8 cellular contexts compared by ENCODE assay signal in genomic region chr9:131500939-131501541, GRCh38. TPM values are rescaled to one million over a fixed set of nuclear protein-coding genes. Genes with fewer than 3 reads are reported as not detected.
DNase-seq lines count a peak whose midpoint lies in the region; ATAC-seq and TF ChIP-seq lines count a peak whose summit lies in the region.

No MANE protein-coding gene starts in this region.

- H3K36me3 ChIP-seq in HAP-1 (replicated peaks) (peaks cover 44% of the 10 kb centered on the region), Peyer's patch (peaks cover 0 to 34% (median 0%) of the 10 kb centered on the region in 3 donors), colonic mucosa (peaks cover 3% of the 10 kb centered on the region), left lung (peaks cover 0 to 44% of the 10 kb centered on the region in 2 donors)

- peaks cover 35% of the 10 kb centered on the region for H3K4me1 ChIP-seq in HAP-1
- H3K4me1 ChIP-seq in Peyer's patch = peaks cover 0 to 36% (median 2%) of the 10 kb centered on the region in 4 donors
- H3K4me1 ChIP-seq in colonic mucosa = peaks cover 4% of the 10 kb centered on the region
- H3K4me1 ChIP-seq in left lung = peaks cover 16 to 29% of the 10 kb centered on the region in 2 donors

- ATAC-seq in GM18909 (IDR thresholded peaks at IDR 0.05; ENCODE audit: poor library complexity, unreplicated experiment) (no peak), left lung (no peak)

- no peak overlapping the region for H3K9ac ChIP-seq in colonic mucosa (ENCODE audit: low read depth in 2 of 2, low read length in 2 of 2)

- TF ChIP-seq POLR2A in Peyer's patch (IDR thresholded peaks at IDR 0.05) = no peak

- H3K27ac ChIP-seq in Peyer's patch = peak overlapping the region in 2 of 4 donors; percentile 16 to 53
- no peak overlapping the region for H3K27ac ChIP-seq in colonic mucosa
- no peak overlapping the region for H3K27ac ChIP-seq in left lung

- intact Hi-C loops in colonic mucosa (cut with DNase I) (no loop called here), left lung (cut with DNase I) (no loop called here)

- DNase-seq in HAP-1 (ENCODE audit: low spot score in 2 of 2) (peak; percentile 43 to 66), SW480 (ENCODE audit: low spot score) (peak; percentile 69), astrocyte of the hippocampus (ENCODE audit: low read depth, low spot score) (peak; percentile 57), Peyer's patch (no peak), colonic mucosa (no peak), left lung (no peak)
- DNase-seq in stimulated activated CD4-positive, alpha-beta T cell treated with anti-CD3 and anti-CD28 coated beads, Interleukin-12 subunit alpha, Interleukin-12 subunit beta, amount 100 ng/mL, for 48 hours (ENCODE audit: low read depth in 2 of 3, low spot score in 1 of 3) = peak; percentile 49 to 53 (median 49)

- no peak for TF ChIP-seq CTCF in Peyer's patch (IDR thresholded peaks at IDR 0.05)
- TF ChIP-seq CTCF in colonic mucosa (IDR thresholded peaks at IDR 0.05) = no peak
- TF ChIP-seq CTCF in left lung (IDR thresholded peaks at IDR 0.05) = no peak

- H3K4me3 ChIP-seq in HAP-1 (no peak overlapping the region; the same call in 1 of the 2 replicates), Peyer's patch (no peak overlapping the region), colonic mucosa (no peak overlapping the region), left lung (no peak overlapping the region)

- H3K9me3 ChIP-seq in HAP-1 (no peaks in the 10 kb centered on the region), Peyer's patch (no peaks in the 10 kb centered on the region), colonic mucosa (no peaks in the 10 kb centered on the region), left lung (no peaks in the 10 kb centered on the region)

- H3K27me3 ChIP-seq in HAP-1 (ENCODE audit: low read depth) (no peaks in the 10 kb centered on the region), Peyer's patch (no peaks in the 10 kb centered on the region), colonic mucosa (no peaks in the 10 kb centered on the region), left lung (peaks cover 0 to 10% of the 10 kb centered on the region in 2 donors)

- in situ Hi-C loops in HAP-1 (cut with MboI; ENCODE audit: low sequenced_read_pairs) = no loop called here

RNA-seq across cellular contexts. Expression of gene POMT1, which starts 1.7 kb away (rescaled TPM):
- total RNA-seq in Peyer's patch (10 to 100 TPM; 37.1 to 94.8 (median 46.1) TPM), colonic mucosa (10 to 100 TPM; 24.0 to 28.8 TPM), left lung (10 to 100 TPM; 20.3 to 32.6 TPM)

RNA-seq across cellular contexts. Expression of gene UCK1, which starts 30.0 kb away (rescaled TPM):
- total RNA-seq in Peyer's patch (10 to 100 TPM; 20.6 to 37.2 (median 31.1) TPM), colonic mucosa (10 to 100 TPM; 20.2 to 29.3 TPM), left lung (10 to 100 TPM; 24.2 to 25.9 TPM)

RNA-seq across cellular contexts. Expression of gene PRRT1B, which starts 44.3 kb away (rescaled TPM):
- total RNA-seq in Peyer's patch (1 to 10 TPM in 1 of 4 donors, under 1 TPM in 1, not detected in 2; 0.94 to 3.9 TPM), colonic mucosa (1 to 10 TPM; 2.0 to 4.5 TPM), left lung (1 to 10 TPM; 2.1 to 3.6 TPM)

Comparison
In these comparisons a context has a peak if more than half of its experiments do, and no peak if none do; other contexts are left out.
1. DNase-seq: peak in HAP-1 (2 of 2), SW480 (single experiment), astrocyte of the hippocampus (single experiment) and stimulated activated CD4-positive, alpha-beta T cell treated with anti-CD3 and anti-CD28 coated beads, Interleukin-12 subunit alpha, Interleukin-12 subunit beta, amount 100 ng/mL, for 48 hours (3 of 3); none in Peyer's patch (0 of 3), colonic mucosa (single experiment) and left lung (0 of 2).